Comparison of ENCODE assay signal across 15 cellular contexts in the genomic region with DNA sequence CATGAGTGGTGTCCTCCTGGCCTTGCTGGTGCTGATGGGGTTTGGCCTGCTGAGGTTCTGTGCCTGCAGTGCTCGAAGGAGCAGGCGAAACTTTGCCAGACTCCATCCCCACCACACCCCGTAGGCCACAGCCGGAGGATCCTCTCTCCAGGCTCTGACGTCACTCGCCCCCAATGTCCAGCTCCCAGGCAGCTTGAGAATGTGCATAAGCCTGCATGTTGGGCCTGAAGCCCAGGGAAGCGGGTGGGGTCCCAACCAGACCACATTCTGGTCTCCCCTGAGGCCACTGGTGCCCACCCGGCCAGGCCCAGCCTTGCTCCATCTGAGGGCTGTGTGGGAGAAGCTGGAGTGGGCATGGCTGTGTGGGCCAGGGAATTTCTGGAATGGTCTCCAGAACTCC.
A peak's percentile ranks its signal among the peaks of the same experiment; 100 is the strongest.
DNase-seq lines count a peak whose midpoint lies in the region; ATAC-seq and TF ChIP-seq lines count a peak whose summit lies in the region.
"Had no signal": no experiment of that assay in that cellular context is flagged by ENCODE, and none has a peak within 500 bp of the region (broad histone marks: within the 10 kb centered on the region; RNA-seq: fewer than 3 reads in every experiment).

No MANE protein-coding gene starts in this region.

- H3K4me3 Mint-ChIP-seq in CD4-positive, alpha-beta memory T cell = no peak overlapping the region
- H3K4me3 Mint-ChIP-seq: activated naive CD8-positive, alpha-beta T cell treated with anti-CD3 and anti-CD28 coated beads for 36 hours had no signal

- WGBS in body of pancreas, 2 donors = 90% methylated on average over 8 of the region's 8 CpGs; no CpG with 5 or more reads in 1 of the 2 donors
- WGBS in heart right ventricle, 2 donors = 68 to 72% methylated on average over 8 of the region's 8 CpGs
- 62 to 80% (median 67%) methylated on average over 8 of the region's 8 CpGs for WGBS in psoas muscle, 3 donors

- H3K4me1 ChIP-seq in body of pancreas = peaks cover 53% of the 10 kb centered on the region
- H3K4me1 ChIP-seq in heart right ventricle = peaks cover 3 to 37% (median 19%) of the 10 kb centered on the region in 9 donors
- H3K4me1 ChIP-seq in psoas muscle = peaks cover 2% of the 10 kb centered on the region
- H3K4me1 ChIP-seq in CD4-positive, alpha-beta memory T cell (ENCODE audit: insufficient read depth, low read length) = no peaks in the 10 kb centered on the region

- H3K9me3 ChIP-seq in body of pancreas (no peaks in the 10 kb centered on the region), heart right ventricle (no peaks in the 10 kb centered on the region), psoas muscle (no peaks in the 10 kb centered on the region)
- no peaks in the 10 kb centered on the region for H3K9me3 ChIP-seq in CD4-positive, alpha-beta memory T cell (ENCODE audit: control insufficient read depth in 1 of 2, low read length in 2 of 2)
- H3K9me3 ChIP-seq: BE2C had no signal

- TF ChIP-seq POLR2A in body of pancreas (IDR thresholded peaks at IDR 0.05) = no peak

- peak; percentile 41 for DNase-seq in EL
- peak in 3 of 4 donors; percentile 17 to 32 (median 22) for DNase-seq in body of pancreas
- peak; percentile 48 to 53 for DNase-seq in heart right ventricle
- DNase-seq in psoas muscle = peak; percentile 60 to 75
- DNase-seq in dermis blood vessel endothelial cell = no peak
- DNase-seq in CD4-positive, alpha-beta memory T cell = no peak
- DNase-seq: activated CD8-positive, alpha-beta memory T cell treated with anti-CD3 and anti-CD28 coated beads, Interleukin-2, amount 50 U/mL, for 48 hours; activated naive CD8-positive, alpha-beta T cell treated with anti-CD3 and anti-CD28 coated beads for 36 hours; BE2C; DMS79; midbrain; NCI-H2227 treated with DMSO at 0.1 percent for 48 hours; posterior cingulate gyrus had no signal

- no peaks in the 10 kb centered on the region for H3K4me1 Mint-ChIP-seq in CD4-positive, alpha-beta memory T cell
- H3K4me1 Mint-ChIP-seq: activated naive CD8-positive, alpha-beta T cell treated with anti-CD3 and anti-CD28 coated beads for 36 hours had no signal

- TF ChIP-seq CTCF in body of pancreas (IDR thresholded peaks at IDR 0.05) (no peak), heart right ventricle (IDR thresholded peaks at IDR 0.05) (no peak), psoas muscle (IDR thresholded peaks at IDR 0.05) (no peak)

- POLR2A ChIA-PET in CD4-positive, alpha-beta memory T cell (lab: Charles Lee; ENCODE audit: partially characterized antibody) = no interaction called here

- H3K36me3 Mint-ChIP-seq in CD4-positive, alpha-beta memory T cell = peaks cover 0 to 5% of the 10 kb centered on the region in 2 donors
- H3K36me3 Mint-ChIP-seq: activated naive CD8-positive, alpha-beta T cell treated with anti-CD3 and anti-CD28 coated beads for 36 hours had no signal

- H3K27me3 Mint-ChIP-seq in CD4-positive, alpha-beta memory T cell = peaks cover 0 to 3% of the 10 kb centered on the region in 2 donors

- no peak for ATAC-seq in body of pancreas
- ATAC-seq in heart right ventricle = peak in 6 of 8 donors; percentile 52 to 70 (median 58)
- ATAC-seq in psoas muscle = peak in 1 of 4 donors; percentile 14
- no peak for ATAC-seq in GM21576 (IDR thresholded peaks at IDR 0.05; ENCODE audit: unreplicated experiment)
- no peak for ATAC-seq in esophagus mucosa

- H3K27ac Mint-ChIP-seq in CD4-positive, alpha-beta memory T cell = no peak overlapping the region
- H3K27ac Mint-ChIP-seq: activated naive CD8-positive, alpha-beta T cell treated with anti-CD3 and anti-CD28 coated beads for 36 hours had no signal

- CTCF ChIA-PET in CD4-positive, alpha-beta memory T cell (lab: Charles Lee; ENCODE audit: partially characterized antibody) = no interaction called here

- H3K36me3 ChIP-seq in body of pancreas (replicated peaks in 1 of 2; ENCODE audit: insufficient read depth in 1 of 2, low read depth in 2 of 2) = no peaks in the 10 kb centered on the region
- H3K36me3 ChIP-seq in heart right ventricle = no peaks in the 10 kb centered on the region
- H3K36me3 ChIP-seq in psoas muscle (ENCODE audit: insufficient read depth in 1 of 2, low read depth in 1 of 2) = no peaks in the 10 kb centered on the region
- H3K36me3 ChIP-seq in CD4-positive, alpha-beta memory T cell (ENCODE audit: insufficient read depth, low read length) = no peaks in the 10 kb centered on the region
- H3K36me3 ChIP-seq: BE2C had no signal

- H3K4me3 ChIP-seq in body of pancreas (no peak overlapping the region), heart right ventricle (no peak overlapping the region), psoas muscle (no peak overlapping the region)
- no peak overlapping the region for H3K4me3 ChIP-seq in CD4-positive, alpha-beta memory T cell (ENCODE audit: low read length in 2 of 2)

- intact Hi-C loops in body of pancreas (cut with DNase I) = loop anchor here (10.0 kb wide), 1 partner anchor 163 kb away; a partner anchor contains a TSS
- intact Hi-C loops in heart right ventricle (cut with DNase I) = no loop called here
- intact Hi-C loops in psoas muscle (cut with DNase I) = no loop called here
- intact Hi-C loops in CD4-positive, alpha-beta memory T cell (cut with micrococcal nuclease) = no loop called here

- H3K27ac ChIP-seq in body of pancreas (peak overlapping the region in 3 of 4 donors; percentile 78 to 86 (median 79)), heart right ventricle (peak overlapping the region in 2 of 10 donors; percentile 46 to 58), psoas muscle (no peak overlapping the region)
- H3K27ac ChIP-seq in CD4-positive, alpha-beta memory T cell (ENCODE audit: low read depth, low read length) = no peak overlapping the region

- H3K27me3 ChIP-seq in body of pancreas (no peaks in the 10 kb centered on the region), heart right ventricle (no peaks in the 10 kb centered on the region), psoas muscle (ENCODE audit: insufficient read depth in 3 of 3, low read length in 2 of 3) (no peaks in the 10 kb centered on the region)
- no peaks in the 10 kb centered on the region for H3K27me3 ChIP-seq in CD4-positive, alpha-beta memory T cell (ENCODE audit: insufficient read depth, low read length)
- H3K27me3 ChIP-seq: BE2C had no signal

- H3K9me3 Mint-ChIP-seq in CD4-positive, alpha-beta memory T cell = peaks cover 2 to 19% (median 12%) of the 10 kb centered on the region in 8 donors

Comparison
In these comparisons a context has a peak if more than half of its experiments do, and no peak if none do; other contexts are left out.
1. DNase-seq: peak in EL (single experiment), body of pancreas (3 of 4), heart right ventricle (2 of 2) and psoas muscle (2 of 2); none in dermis blood vessel endothelial cell (single experiment) and CD4-positive, alpha-beta memory T cell (0 of 5).
2. ATAC-seq: peak in heart right ventricle (6 of 8); none in body of pancreas (single experiment), GM21576 (single experiment) and esophagus mucosa (single experiment).
3. H3K27ac ChIP-seq: peak in body of pancreas (3 of 4); none in psoas muscle (single experiment) and CD4-positive, alpha-beta memory T cell (single experiment).